In the genomic region with DNA sequence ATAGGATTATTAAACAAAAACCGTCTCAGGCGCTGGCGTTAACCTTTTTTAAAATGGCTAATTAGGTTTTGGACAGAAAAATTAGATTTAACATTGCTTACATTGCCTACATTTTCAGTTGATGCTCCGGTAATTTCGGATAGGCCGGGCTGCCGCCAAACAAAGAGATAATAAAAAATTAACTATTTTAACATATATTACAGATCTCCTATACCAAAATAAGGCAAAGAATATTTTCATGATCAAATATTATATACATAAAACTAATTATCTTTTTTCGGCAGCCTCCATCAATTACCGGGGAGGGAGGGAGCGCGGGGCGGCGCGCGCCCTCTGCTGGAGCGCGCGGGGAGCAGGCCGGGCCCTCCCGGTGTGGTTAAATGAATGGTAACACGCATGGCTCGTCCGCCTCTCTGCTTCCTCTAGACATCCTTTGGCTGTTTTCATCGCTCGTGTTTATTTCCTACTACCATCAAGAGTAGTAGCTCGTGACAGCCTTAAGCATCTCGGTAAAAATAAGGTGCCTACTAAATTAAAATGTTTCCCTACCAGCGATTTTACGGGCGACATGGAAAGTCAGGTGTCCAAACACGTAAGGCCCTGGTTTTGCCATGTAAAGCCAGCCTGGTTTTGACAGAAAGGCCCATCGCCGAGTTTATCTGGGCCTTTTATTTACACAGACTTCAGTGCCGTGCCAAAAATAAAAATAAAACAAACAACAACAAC, we compare ENCODE assay signal across 8 cellular contexts. TPM values are rescaled to one million over a fixed set of nuclear protein-coding genes. Genes with fewer than 3 reads are reported as not detected.
A peak's percentile ranks its signal among the peaks of the same experiment; 100 is the strongest.
DNase-seq lines count a peak whose midpoint lies in the region; ATAC-seq lines count a peak whose summit lies in the region.

No MANE protein-coding gene starts in this region.

- H3K27me3 Mint-ChIP-seq in memory B cell, result peaks cover 26% of the 10 kb centered on the region

- no peaks in the 10 kb centered on the region for H3K36me3 Mint-ChIP-seq in memory B cell
- no peaks in the 10 kb centered on the region for H3K36me3 Mint-ChIP-seq in stimulated activated effector memory CD8-positive, alpha-beta T cell treated with anti-CD3 and anti-CD28 coated beads, Interleukin-12 subunit alpha, Interleukin-12 subunit beta, amount 100 ng/mL, for 72 hours

- DNase-seq in Daoy (ENCODE audit: low read depth), result peak; percentile 60
- DNase-seq in NCI-H1092 (lab: John Stamatoyannopoulos, UW), result peak; percentile 10
- DNase-seq in activated CD4-positive, alpha-beta T cell treated with anti-CD3 and anti-CD28 coated beads for 24 hours (ENCODE audit: low read depth in 2 of 2), result peak; percentile 33 to 36
- DNase-seq in dermis microvascular lymphatic vessel endothelial cell (ENCODE audit: low read depth in 2 of 2), result peak; percentile 3 to 42
- DNase-seq in memory B cell (ENCODE audit: low spot score in 2 of 2), result peak in 1 of 2 donors; percentile 52
- DNase-seq in stimulated activated effector memory CD8-positive, alpha-beta T cell treated with anti-CD3 and anti-CD28 coated beads, Interleukin-12 subunit alpha, Interleukin-12 subunit beta, amount 100 ng/mL, for 72 hours (ENCODE audit: low spot score in 2 of 2), result peak in 1 of 2 donors; percentile 71
- DNase-seq in ureter (ENCODE audit: low spot score), result no peak

- ATAC-seq in GM21825 (IDR thresholded peaks at IDR 0.05; ENCODE audit: unreplicated experiment) (peak; percentile 78), memory B cell (ENCODE audit: low read depth) (peak; percentile 91)
- ATAC-seq in stimulated activated effector memory CD8-positive, alpha-beta T cell treated with anti-CD3 and anti-CD28 coated beads, Interleukin-12 subunit alpha, Interleukin-12 subunit beta, amount 100 ng/mL, for 72 hours, result peak; percentile 81

- peak overlapping the region; percentile 27 for H3K4me3 Mint-ChIP-seq in memory B cell
- H3K4me3 Mint-ChIP-seq in stimulated activated effector memory CD8-positive, alpha-beta T cell treated with anti-CD3 and anti-CD28 coated beads, Interleukin-12 subunit alpha, Interleukin-12 subunit beta, amount 100 ng/mL, for 72 hours, result peak overlapping the region; percentile 57

- no peak overlapping the region for H3K27ac Mint-ChIP-seq in memory B cell
- H3K27ac Mint-ChIP-seq in stimulated activated effector memory CD8-positive, alpha-beta T cell treated with anti-CD3 and anti-CD28 coated beads, Interleukin-12 subunit alpha, Interleukin-12 subunit beta, amount 100 ng/mL, for 72 hours, result no peak overlapping the region

- peaks cover 8% of the 10 kb centered on the region for H3K4me1 Mint-ChIP-seq in memory B cell
- H3K4me1 Mint-ChIP-seq in stimulated activated effector memory CD8-positive, alpha-beta T cell treated with anti-CD3 and anti-CD28 coated beads, Interleukin-12 subunit alpha, Interleukin-12 subunit beta, amount 100 ng/mL, for 72 hours, result peaks cover 29% of the 10 kb centered on the region

- no peaks in the 10 kb centered on the region for H3K9me3 Mint-ChIP-seq in memory B cell
- H3K9me3 Mint-ChIP-seq in stimulated activated effector memory CD8-positive, alpha-beta T cell treated with anti-CD3 and anti-CD28 coated beads, Interleukin-12 subunit alpha, Interleukin-12 subunit beta, amount 100 ng/mL, for 72 hours, result no peaks in the 10 kb centered on the region

RNA-seq across cellular contexts. Expression of gene TMEM33, which starts 52.4 kb away (rescaled TPM):
- 109 and 127 TPM in 2 replicates for total RNA-seq in Daoy (2014; rRNA removed; shearing (Covaris generic))
- total RNA-seq in dermis microvascular lymphatic vessel endothelial cell (36.5 and 49.9 TPM in 2 replicates), ureter (69.5 TPM)
